8 cellular contexts compared by ENCODE assay signal in genomic region chr6:122609881-122610689, GRCh38. TPM values are rescaled to one million over a fixed set of nuclear protein-coding genes. Genes with fewer than 3 reads are reported as not detected.
DNase-seq lines count a peak whose midpoint lies in the region; ATAC-seq and TF ChIP-seq lines count a peak whose summit lies in the region.

Gene PKIB (plus strand): TSS chr6:122610405. CDS start chr6:122717795, 107,390 bp downstream.

- H3K27me3 Mint-ChIP-seq in Caco-2 (ENCODE audit: insufficient read depth, unreplicated experiment): no peaks in the 10 kb centered on the region
- H3K27me3 Mint-ChIP-seq in stimulated activated naive CD8-positive, alpha-beta T cell treated with anti-CD3 and anti-CD28 coated beads, Interleukin-15, amount 100 ng/mL, for 72 hours: peaks cover 30% of the 10 kb centered on the region

- peak; percentile 95 for ATAC-seq in GM21360 (IDR thresholded peaks at IDR 0.05; ENCODE audit: unreplicated experiment)
- peak; percentile 84 for ATAC-seq in HG03571 (IDR thresholded peaks at IDR 0.05; ENCODE audit: unreplicated experiment)
- peak; percentile 95 for ATAC-seq in stimulated activated naive CD8-positive, alpha-beta T cell treated with anti-CD3 and anti-CD28 coated beads, Interleukin-15, amount 100 ng/mL, for 72 hours

- CTCF ChIA-PET in Caco-2 (lab: Charles Lee): interaction anchor here (0.6 to 1.4 kb wide), 10 partner anchors 17 to 229 kb away, joined by 3 to 7 read pairs (median 3); partner anchors contain the start of gene SMPDL3A

- H3K36me3 ChIP-seq in Caco-2 (ENCODE audit: control insufficient read depth, insufficient read depth, low read length) (no peaks in the 10 kb centered on the region), esophagus squamous epithelium (no peaks in the 10 kb centered on the region)

- peaks cover 7% of the 10 kb centered on the region for H3K4me1 Mint-ChIP-seq in Caco-2 (ENCODE audit: low read depth, unreplicated experiment)
- peaks cover 21% of the 10 kb centered on the region for H3K4me1 Mint-ChIP-seq in stimulated activated naive CD8-positive, alpha-beta T cell treated with anti-CD3 and anti-CD28 coated beads, Interleukin-15, amount 100 ng/mL, for 72 hours

- H3K4me3 ChIP-seq in Caco-2 (ENCODE audit: low read depth, low read length) (peak within 1 kb of the TSS; percentile 74), esophagus squamous epithelium (peak within 1 kb of the TSS; percentile 33 to 70 (median 58))

- peaks cover 17% of the 10 kb centered on the region for H3K36me3 Mint-ChIP-seq in Caco-2 (ENCODE audit: insufficient read depth, unreplicated experiment)

- intact Hi-C loops in Caco-2 (cut with micrococcal nuclease; ENCODE audit: unreplicated experiment): loop anchor here (1.0 to 5.0 kb wide), 8 partner anchors 41 to 229 kb away; partner anchors contain the start of gene SERINC1
- intact Hi-C loops in esophagus squamous epithelium (cut with DNase I): no loop called here

- POLR2A ChIA-PET in Caco-2 (lab: Charles Lee): interaction anchor here (0.7 kb wide), 1 partner anchor 47 kb away, joined by 3 read pairs; no protein-coding TSS in a partner anchor

- peak within 1 kb of the TSS in 2 of 4 donors; percentile 7 to 54 for H3K27ac ChIP-seq in esophagus squamous epithelium

- H3K4me1 ChIP-seq in Caco-2 (peaks cover 6% of the 10 kb centered on the region; the same call in 1 of the 2 replicates), esophagus squamous epithelium (peaks cover 6 to 23% (median 17%) of the 10 kb centered on the region in 3 donors)

- no TSS peak for BruUV-seq in Caco-2 (replicated peaks; lab: Mats Ljungman, UMichigan)

- H3K27ac Mint-ChIP-seq in Caco-2 (ENCODE audit: unreplicated experiment): peak within 1 kb of the TSS; percentile 87
- H3K27ac Mint-ChIP-seq in stimulated activated naive CD8-positive, alpha-beta T cell treated with anti-CD3 and anti-CD28 coated beads, Interleukin-15, amount 100 ng/mL, for 72 hours: peak within 1 kb of the TSS in 1 of 2 donors; percentile 92

- peak in 1 of 4 donors; percentile 16 for TF ChIP-seq POLR2A in esophagus squamous epithelium (IDR thresholded peaks at IDR 0.05)

- no peaks in the 10 kb centered on the region for H3K27me3 ChIP-seq in Caco-2 (replicated peaks; ENCODE audit: control insufficient read depth, insufficient read depth, low read length)
- H3K27me3 ChIP-seq in esophagus squamous epithelium: peaks cover 0 to 43% (median 0%) of the 10 kb centered on the region in 4 donors

- WGBS in esophagus squamous epithelium, 2 donors: 0 to 1% methylated on average over 31 to 38 of the region's 66 CpGs

- peak; percentile 4 to 60 for TF ChIP-seq CTCF in Caco-2 (IDR thresholded peaks at IDR 0.05; ENCODE audit: insufficient read depth in 1 of 2, low read depth in 1 of 2, low read length in 1 of 2, severe bottlenecking in 1 of 2, unreplicated experiment in 1 of 2)
- TF ChIP-seq CTCF in esophagus squamous epithelium (IDR thresholded peaks at IDR 0.05): peak in 5 of 6 experiments; percentile 18 to 38 (median 23)

- H3K9me3 ChIP-seq in Caco-2: no peaks in the 10 kb centered on the region
- no peaks in the 10 kb centered on the region for H3K9me3 ChIP-seq in esophagus squamous epithelium

- peak within 1 kb of the TSS; percentile 94 for H3K4me3 Mint-ChIP-seq in Caco-2 (ENCODE audit: unreplicated experiment)
- H3K4me3 Mint-ChIP-seq in stimulated activated naive CD8-positive, alpha-beta T cell treated with anti-CD3 and anti-CD28 coated beads, Interleukin-15, amount 100 ng/mL, for 72 hours: peak within 1 kb of the TSS; percentile 84 to 87

- DNase-seq in Caco-2 (peak; percentile 84 to 89), NCI-H82 (lab: John Stamatoyannopoulos, UW) (peak; percentile 92), activated T-cell treated with anti-CD3 and anti-CD28 coated beads for 48 hours (ENCODE audit: low read depth) (peak; percentile 52), esophagus squamous epithelium (lab: John Stamatoyannopoulos, UW) (no peak), mucosa of gallbladder (ENCODE audit: low spot score) (peak; percentile 76)
- DNase-seq in stimulated activated naive CD8-positive, alpha-beta T cell treated with anti-CD3 and anti-CD28 coated beads, Interleukin-15, amount 100 ng/mL, for 72 hours: peak; percentile 54 to 66

- H3K9me3 Mint-ChIP-seq in Caco-2 (ENCODE audit: unreplicated experiment): no peaks in the 10 kb centered on the region
- no peaks in the 10 kb centered on the region for H3K9me3 Mint-ChIP-seq in stimulated activated naive CD8-positive, alpha-beta T cell treated with anti-CD3 and anti-CD28 coated beads, Interleukin-15, amount 100 ng/mL, for 72 hours

RNA-seq across cellular contexts. Expression of gene PKIB, which starts in this region (rescaled TPM):
- total RNA-seq in Caco-2 (2022) (18.6 and 18.8 TPM in 2 replicates), esophagus squamous epithelium (1 to 10 TPM in 3 of 4 donors, under 1 TPM in 1; 0.26 to 6.7 (median 3.2) TPM), mucosa of gallbladder (5.5 TPM)
